1 cellular context compared by ENCODE assay signal in the genomic region with DNA sequence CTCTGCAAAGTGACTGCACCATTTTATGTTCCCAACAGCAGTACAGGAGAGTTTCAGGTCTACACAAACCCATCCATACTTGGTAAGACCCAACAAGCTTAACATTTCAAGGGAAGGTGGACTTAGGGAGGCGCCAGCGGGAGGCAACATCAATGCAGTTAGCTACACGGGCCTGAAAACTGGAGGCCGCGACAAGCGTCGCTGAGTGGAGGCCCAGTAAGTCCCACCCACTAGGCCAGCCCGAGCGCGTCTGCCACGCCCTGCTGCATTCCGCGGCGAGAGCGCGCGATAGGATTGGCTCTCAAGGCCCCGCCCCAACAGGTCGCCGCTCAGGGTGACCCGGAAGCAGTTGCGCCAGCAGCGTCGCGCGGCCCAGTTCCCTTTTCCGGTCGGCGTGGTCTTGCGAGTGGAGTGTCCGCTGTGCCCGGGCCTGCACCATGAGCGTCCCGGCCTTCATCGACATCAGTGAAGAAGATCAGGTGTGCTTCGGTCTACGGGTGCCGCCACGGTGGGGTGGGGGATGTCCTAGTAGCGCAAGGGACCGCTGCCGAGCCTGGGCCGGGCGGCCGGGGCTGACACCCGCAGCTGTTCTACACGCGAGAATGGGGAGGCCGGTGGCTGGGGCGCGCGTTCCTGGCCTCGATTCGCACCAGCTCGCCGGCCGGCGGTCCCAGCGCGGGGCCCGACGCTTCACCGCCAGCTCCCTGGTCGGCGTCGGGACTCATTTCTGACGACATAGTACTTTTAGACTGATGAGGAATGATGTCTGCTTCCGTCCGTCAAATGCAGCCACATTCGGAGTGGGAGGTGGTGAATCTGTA.
A peak's percentile ranks its signal among the peaks of the same experiment; 100 is the strongest.
TF ChIP-seq lines count a peak whose summit lies in the region.

A gene (plus strand): TSS at position 381 of the 821 bp plus-strand sequence. CDS start 57 bp downstream, at position 438.

TF ChIP-seq in HepG2, 621 proteins besides CTCF, POLR2A, EP300 and RAD21 (continued from another document and continues in another):
- TF ChIP-seq, protein P1, sequence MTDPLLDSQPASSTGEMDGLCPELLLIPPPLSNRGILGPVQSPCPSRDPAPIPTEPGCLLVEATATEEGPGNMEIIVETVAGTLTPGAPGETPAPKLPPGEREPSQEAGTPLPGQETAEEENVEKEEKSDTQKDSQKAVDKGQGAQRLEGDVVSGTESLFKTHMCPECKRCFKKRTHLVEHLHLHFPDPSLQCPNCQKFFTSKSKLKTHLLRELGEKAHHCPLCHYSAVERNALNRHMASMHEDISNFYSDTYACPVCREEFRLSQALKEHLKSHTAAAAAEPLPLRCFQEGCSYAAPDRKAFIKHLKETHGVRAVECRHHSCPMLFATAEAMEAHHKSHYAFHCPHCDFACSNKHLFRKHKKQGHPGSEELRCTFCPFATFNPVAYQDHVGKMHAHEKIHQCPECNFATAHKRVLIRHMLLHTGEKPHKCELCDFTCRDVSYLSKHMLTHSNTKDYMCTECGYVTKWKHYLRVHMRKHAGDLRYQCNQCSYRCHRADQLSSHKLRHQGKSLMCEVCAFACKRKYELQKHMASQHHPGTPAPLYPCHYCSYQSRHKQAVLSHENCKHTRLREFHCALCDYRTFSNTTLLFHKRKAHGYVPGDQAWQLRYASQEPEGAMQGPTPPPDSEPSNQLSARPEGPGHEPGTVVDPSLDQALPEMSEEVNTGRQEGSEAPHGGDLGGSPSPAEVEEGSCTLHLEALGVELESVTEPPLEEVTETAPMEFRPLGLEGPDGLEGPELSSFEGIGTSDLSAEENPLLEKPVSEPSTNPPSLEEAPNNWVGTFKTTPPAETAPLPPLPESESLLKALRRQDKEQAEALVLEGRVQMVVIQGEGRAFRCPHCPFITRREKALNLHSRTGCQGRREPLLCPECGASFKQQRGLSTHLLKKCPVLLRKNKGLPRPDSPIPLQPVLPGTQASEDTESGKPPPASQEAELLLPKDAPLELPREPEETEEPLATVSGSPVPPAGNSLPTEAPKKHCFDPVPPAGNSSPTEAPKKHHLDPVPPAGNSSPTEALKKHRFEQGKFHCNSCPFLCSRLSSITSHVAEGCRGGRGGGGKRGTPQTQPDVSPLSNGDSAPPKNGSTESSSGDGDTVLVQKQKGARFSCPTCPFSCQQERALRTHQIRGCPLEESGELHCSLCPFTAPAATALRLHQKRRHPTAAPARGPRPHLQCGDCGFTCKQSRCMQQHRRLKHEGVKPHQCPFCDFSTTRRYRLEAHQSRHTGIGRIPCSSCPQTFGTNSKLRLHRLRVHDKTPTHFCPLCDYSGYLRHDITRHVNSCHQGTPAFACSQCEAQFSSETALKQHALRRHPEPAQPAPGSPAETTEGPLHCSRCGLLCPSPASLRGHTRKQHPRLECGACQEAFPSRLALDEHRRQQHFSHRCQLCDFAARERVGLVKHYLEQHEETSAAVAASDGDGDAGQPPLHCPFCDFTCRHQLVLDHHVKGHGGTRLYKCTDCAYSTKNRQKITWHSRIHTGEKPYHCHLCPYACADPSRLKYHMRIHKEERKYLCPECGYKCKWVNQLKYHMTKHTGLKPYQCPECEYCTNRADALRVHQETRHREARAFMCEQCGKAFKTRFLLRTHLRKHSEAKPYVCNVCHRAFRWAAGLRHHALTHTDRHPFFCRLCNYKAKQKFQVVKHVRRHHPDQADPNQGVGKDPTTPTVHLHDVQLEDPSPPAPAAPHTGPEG (CRISPR knock-in tag; IDR thresholded peaks at IDR 0.05), result peak; percentile 83; the same call in 1 of the 2 replicates
- TF ChIP-seq ZNF772 (CRISPR knock-in tag; IDR thresholded peaks at IDR 0.05), result peak; percentile 95
- no peak for TF ChIP-seq RARG (CRISPR knock-in tag; IDR thresholded peaks at IDR 0.05; ENCODE audit: low read depth)
- TF ChIP-seq ZFP36 (IDR thresholded peaks at IDR 0.05; ENCODE audit: borderline replicate concordance, low read depth, low read length, partially characterized antibody), result no peak
- TF ChIP-seq RARA (CRISPR knock-in tag; IDR thresholded peaks at IDR 0.05), result no peak; the same call in 1 of the 2 replicates
- TF ChIP-seq ZBTB7B (CRISPR knock-in tag; IDR thresholded peaks at IDR 0.05), result no peak
- no peak for TF ChIP-seq ZNF326 (CRISPR knock-in tag; IDR thresholded peaks at IDR 0.05; ENCODE audit: borderline replicate concordance)
- TF ChIP-seq, protein P2, sequence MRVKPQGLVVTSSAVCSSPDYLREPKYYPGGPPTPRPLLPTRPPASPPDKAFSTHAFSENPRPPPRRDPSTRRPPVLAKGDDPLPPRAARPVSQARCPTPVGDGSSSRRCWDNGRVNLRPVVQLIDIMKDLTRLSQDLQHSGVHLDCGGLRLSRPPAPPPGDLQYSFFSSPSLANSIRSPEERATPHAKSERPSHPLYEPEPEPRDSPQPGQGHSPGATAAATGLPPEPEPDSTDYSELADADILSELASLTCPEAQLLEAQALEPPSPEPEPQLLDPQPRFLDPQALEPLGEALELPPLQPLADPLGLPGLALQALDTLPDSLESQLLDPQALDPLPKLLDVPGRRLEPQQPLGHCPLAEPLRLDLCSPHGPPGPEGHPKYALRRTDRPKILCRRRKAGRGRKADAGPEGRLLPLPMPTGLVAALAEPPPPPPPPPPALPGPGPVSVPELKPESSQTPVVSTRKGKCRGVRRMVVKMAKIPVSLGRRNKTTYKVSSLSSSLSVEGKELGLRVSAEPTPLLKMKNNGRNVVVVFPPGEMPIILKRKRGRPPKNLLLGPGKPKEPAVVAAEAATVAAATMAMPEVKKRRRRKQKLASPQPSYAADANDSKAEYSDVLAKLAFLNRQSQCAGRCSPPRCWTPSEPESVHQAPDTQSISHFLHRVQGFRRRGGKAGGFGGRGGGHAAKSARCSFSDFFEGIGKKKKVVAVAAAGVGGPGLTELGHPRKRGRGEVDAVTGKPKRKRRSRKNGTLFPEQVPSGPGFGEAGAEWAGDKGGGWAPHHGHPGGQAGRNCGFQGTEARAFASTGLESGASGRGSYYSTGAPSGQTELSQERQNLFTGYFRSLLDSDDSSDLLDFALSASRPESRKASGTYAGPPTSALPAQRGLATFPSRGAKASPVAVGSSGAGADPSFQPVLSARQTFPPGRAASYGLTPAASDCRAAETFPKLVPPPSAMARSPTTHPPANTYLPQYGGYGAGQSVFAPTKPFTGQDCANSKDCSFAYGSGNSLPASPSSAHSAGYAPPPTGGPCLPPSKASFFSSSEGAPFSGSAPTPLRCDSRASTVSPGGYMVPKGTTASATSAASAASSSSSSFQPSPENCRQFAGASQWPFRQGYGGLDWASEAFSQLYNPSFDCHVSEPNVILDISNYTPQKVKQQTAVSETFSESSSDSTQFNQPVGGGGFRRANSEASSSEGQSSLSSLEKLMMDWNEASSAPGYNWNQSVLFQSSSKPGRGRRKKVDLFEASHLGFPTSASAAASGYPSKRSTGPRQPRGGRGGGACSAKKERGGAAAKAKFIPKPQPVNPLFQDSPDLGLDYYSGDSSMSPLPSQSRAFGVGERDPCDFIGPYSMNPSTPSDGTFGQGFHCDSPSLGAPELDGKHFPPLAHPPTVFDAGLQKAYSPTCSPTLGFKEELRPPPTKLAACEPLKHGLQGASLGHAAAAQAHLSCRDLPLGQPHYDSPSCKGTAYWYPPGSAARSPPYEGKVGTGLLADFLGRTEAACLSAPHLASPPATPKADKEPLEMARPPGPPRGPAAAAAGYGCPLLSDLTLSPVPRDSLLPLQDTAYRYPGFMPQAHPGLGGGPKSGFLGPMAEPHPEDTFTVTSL (CRISPR knock-in tag; IDR thresholded peaks at IDR 0.05; ENCODE audit: borderline replicate concordance), result peak; percentile 64; the same call in 1 of the 2 replicates
- TF ChIP-seq, protein P3, sequence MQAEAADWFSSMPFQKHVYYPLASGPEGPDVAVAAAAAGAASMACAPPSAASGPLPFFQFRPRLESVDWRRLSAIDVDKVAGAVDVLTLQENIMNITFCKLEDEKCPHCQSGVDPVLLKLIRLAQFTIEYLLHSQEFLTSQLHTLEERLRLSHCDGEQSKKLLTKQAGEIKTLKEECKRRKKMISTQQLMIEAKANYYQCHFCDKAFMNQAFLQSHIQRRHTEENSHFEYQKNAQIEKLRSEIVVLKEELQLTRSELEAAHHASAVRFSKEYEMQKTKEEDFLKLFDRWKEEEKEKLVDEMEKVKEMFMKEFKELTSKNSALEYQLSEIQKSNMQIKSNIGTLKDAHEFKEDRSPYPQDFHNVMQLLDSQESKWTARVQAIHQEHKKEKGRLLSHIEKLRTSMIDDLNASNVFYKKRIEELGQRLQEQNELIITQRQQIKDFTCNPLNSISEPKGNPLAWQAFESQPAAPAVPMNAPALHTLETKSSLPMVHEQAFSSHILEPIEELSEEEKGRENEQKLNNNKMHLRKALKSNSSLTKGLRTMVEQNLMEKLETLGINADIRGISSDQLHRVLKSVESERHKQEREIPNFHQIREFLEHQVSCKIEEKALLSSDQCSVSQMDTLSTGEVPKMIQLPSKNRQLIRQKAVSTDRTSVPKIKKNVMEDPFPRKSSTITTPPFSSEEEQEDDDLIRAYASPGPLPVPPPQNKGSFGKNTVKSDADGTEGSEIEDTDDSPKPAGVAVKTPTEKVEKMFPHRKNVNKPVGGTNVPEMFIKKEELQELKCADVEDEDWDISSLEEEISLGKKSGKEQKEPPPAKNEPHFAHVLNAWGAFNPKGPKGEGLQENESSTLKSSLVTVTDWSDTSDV (CRISPR knock-in tag; IDR thresholded peaks at IDR 0.05), result peak; percentile 67; the same call in 1 of the 2 replicates
- no peak for TF ChIP-seq ZNF3 (CRISPR knock-in tag; IDR thresholded peaks at IDR 0.05)
- peak; percentile 94 for TF ChIP-seq NRL (CRISPR knock-in tag; IDR thresholded peaks at IDR 0.05; ENCODE audit: borderline replicate concordance)
- TF ChIP-seq, protein P4, sequence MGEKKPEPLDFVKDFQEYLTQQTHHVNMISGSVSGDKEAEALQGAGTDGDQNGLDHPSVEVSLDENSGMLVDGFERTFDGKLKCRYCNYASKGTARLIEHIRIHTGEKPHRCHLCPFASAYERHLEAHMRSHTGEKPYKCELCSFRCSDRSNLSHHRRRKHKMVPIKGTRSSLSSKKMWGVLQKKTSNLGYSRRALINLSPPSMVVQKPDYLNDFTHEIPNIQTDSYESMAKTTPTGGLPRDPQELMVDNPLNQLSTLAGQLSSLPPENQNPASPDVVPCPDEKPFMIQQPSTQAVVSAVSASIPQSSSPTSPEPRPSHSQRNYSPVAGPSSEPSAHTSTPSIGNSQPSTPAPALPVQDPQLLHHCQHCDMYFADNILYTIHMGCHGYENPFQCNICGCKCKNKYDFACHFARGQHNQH (CRISPR knock-in tag; IDR thresholded peaks at IDR 0.05), result peak; percentile 81; the same call in 1 of the 2 replicates
- TF ChIP-seq, protein P5, sequence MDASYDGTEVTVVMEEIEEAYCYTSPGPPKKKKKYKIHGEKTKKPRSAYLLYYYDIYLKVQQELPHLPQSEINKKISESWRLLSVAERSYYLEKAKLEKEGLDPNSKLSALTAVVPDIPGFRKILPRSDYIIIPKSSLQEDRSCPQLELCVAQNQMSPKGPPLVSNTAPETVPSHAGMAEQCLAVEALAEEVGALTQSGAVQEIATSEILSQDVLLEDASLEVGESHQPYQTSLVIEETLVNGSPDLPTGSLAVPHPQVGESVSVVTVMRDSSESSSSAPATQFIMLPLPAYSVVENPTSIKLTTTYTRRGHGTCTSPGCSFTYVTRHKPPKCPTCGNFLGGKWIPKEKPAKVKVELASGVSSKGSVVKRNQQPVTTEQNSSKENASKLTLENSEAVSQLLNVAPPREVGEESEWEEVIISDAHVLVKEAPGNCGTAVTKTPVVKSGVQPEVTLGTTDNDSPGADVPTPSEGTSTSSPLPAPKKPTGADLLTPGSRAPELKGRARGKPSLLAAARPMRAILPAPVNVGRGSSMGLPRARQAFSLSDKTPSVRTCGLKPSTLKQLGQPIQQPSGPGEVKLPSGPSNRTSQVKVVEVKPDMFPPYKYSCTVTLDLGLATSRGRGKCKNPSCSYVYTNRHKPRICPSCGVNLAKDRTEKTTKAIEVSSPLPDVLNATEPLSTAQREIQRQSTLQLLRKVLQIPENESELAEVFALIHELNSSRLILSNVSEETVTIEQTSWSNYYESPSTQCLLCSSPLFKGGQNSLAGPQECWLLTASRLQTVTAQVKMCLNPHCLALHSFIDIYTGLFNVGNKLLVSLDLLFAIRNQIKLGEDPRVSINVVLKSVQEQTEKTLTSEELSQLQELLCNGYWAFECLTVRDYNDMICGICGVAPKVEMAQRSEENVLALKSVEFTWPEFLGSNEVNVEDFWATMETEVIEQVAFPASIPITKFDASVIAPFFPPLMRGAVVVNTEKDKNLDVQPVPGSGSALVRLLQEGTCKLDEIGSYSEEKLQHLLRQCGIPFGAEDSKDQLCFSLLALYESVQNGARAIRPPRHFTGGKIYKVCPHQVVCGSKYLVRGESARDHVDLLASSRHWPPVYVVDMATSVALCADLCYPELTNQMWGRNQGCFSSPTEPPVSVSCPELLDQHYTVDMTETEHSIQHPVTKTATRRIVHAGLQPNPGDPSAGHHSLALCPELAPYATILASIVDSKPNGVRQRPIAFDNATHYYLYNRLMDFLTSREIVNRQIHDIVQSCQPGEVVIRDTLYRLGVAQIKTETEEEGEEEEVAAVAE (CRISPR knock-in tag; IDR thresholded peaks at IDR 0.05; ENCODE audit: borderline replicate concordance), result no peak; the same call in 1 of the 2 replicates
- TF ChIP-seq FOSL2 (CRISPR knock-in tag; IDR thresholded peaks at IDR 0.05), result peak; percentile 51
- TF ChIP-seq ZNF841 (CRISPR knock-in tag; IDR thresholded peaks at IDR 0.05; ENCODE audit: borderline replicate concordance), result no peak
- TF ChIP-seq ZNF766 (CRISPR knock-in tag; IDR thresholded peaks at IDR 0.05; ENCODE audit: borderline replicate concordance), result peak; percentile 67; the same call in 1 of the 2 replicates
- TF ChIP-seq, protein P6, sequence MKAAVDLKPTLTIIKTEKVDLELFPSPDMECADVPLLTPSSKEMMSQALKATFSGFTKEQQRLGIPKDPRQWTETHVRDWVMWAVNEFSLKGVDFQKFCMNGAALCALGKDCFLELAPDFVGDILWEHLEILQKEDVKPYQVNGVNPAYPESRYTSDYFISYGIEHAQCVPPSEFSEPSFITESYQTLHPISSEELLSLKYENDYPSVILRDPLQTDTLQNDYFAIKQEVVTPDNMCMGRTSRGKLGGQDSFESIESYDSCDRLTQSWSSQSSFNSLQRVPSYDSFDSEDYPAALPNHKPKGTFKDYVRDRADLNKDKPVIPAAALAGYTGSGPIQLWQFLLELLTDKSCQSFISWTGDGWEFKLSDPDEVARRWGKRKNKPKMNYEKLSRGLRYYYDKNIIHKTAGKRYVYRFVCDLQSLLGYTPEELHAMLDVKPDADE (CRISPR knock-in tag; IDR thresholded peaks at IDR 0.05), result 0 out of 2 replicates have a peak, but pooled peaks have one; percentile 78
- no peak; the same call in 1 of the 2 replicates for TF ChIP-seq HNF4A (CRISPR knock-in tag; IDR thresholded peaks at IDR 0.05)
- TF ChIP-seq KAT2B (IDR thresholded peaks at IDR 0.05; ENCODE audit: borderline replicate concordance, low read depth, low read length), result no peak
- TF ChIP-seq, protein P7, sequence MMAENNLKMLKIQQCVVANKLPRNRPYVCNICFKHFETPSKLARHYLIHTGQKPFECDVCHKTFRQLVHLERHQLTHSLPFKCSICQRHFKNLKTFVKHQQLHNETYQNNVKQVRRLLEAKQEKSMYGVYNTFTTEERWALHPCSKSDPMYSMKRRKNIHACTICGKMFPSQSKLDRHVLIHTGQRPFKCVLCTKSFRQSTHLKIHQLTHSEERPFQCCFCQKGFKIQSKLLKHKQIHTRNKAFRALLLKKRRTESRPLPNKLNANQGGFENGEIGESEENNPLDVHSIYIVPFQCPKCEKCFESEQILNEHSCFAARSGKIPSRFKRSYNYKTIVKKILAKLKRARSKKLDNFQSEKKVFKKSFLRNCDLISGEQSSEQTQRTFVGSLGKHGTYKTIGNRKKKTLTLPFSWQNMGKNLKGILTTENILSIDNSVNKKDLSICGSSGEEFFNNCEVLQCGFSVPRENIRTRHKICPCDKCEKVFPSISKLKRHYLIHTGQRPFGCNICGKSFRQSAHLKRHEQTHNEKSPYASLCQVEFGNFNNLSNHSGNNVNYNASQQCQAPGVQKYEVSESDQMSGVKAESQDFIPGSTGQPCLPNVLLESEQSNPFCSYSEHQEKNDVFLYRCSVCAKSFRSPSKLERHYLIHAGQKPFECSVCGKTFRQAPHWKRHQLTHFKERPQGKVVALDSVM (CRISPR knock-in tag; IDR thresholded peaks at IDR 0.05), result peak; percentile 100
- TF ChIP-seq NCOA5 (CRISPR knock-in tag; IDR thresholded peaks at IDR 0.05), result no peak
- TF ChIP-seq U2AF1 (optimal IDR thresholded peaks at IDR 0.05; ENCODE audit: low read depth, low read length), result peak; percentile 96
- TF ChIP-seq WIZ (CRISPR knock-in tag; IDR thresholded peaks at IDR 0.05), result peak; percentile 90
- TF ChIP-seq JDP2 (CRISPR knock-in tag; IDR thresholded peaks at IDR 0.05; ENCODE audit: borderline replicate concordance), result no peak
